In genomic region chr11:130675456-130675855, GRCh38 we compare ENCODE assay signal across 11 cellular contexts.
A peak's percentile ranks its signal among the peaks of the same experiment; 100 is the strongest.
DNase-seq lines count a peak whose midpoint lies in the region; ATAC-seq, FAIRE-seq and TF ChIP-seq lines count a peak whose summit lies in the region.
"Had no signal": no experiment of that assay in that cellular context is flagged by ENCODE, and none has a peak within 500 bp of the region (broad histone marks: within the 10 kb centered on the region; RNA-seq: fewer than 3 reads in every experiment).

No MANE protein-coding gene starts in this region.

- H2AFZ ChIP-seq in mesenchymal stem cell (ENCODE audit: low read depth, low read length) = no peak overlapping the region
- H2AFZ ChIP-seq in HepG2 (ENCODE audit: low read length) = no peak overlapping the region

- in situ Hi-C loops in transverse colon (cut with MboI; ENCODE audit: low pct_ligation_motif_present in 1 of 4, low pct_unique_long_range_greater_than_20kb in 1 of 4, low sequenced_read_pairs in 3 of 4) = no loop called here
- in situ Hi-C loops in HepG2 (cut with HindIII; ENCODE audit: extremely low pct_ligation_motif_present, low pct_unique_long_range_greater_than_20kb) = no loop called here

- no peaks in the 10 kb centered on the region for H4K20me1 ChIP-seq in HepG2 (ENCODE audit: insufficient read depth, low read length)

- H3K79me1 ChIP-seq in mesenchymal stem cell (replicated peaks; ENCODE audit: low read length, poor library complexity, severe bottlenecking) = no peaks in the 10 kb centered on the region

- POLR2A ChIA-PET in HepG2 (lab: Yijun Ruan, JAX) = no interaction called here

- peak overlapping the region; percentile 34 for H2AK5ac ChIP-seq in mesenchymal stem cell (ENCODE audit: low read length, severe bottlenecking)

- CTCF ChIA-PET in HepG2 (lab: Yijun Ruan, JAX; ENCODE audit: low intra/inter-chr PET ratio, low total read pairs) = no interaction called here

- H2BK15ac ChIP-seq in mesenchymal stem cell (ENCODE audit: low read depth, poor library complexity, severe bottlenecking) = peak overlapping the region; percentile 6

- no peak overlapping the region for H3K4me2 ChIP-seq in mesenchymal stem cell (ENCODE audit: low read length, poor library complexity, severe bottlenecking)
- H3K4me2 ChIP-seq in HepG2 (ENCODE audit: low read depth, low read length) = no peak overlapping the region

- H3K18ac ChIP-seq in mesenchymal stem cell (ENCODE audit: low read depth in 1 of 2, low read length in 2 of 2) = peak overlapping the region in 1 of 2 experiments; percentile 16

- TF ChIP-seq POLR2A in NB4 (IDR thresholded peaks at IDR 0.05; ENCODE audit: extremely low read depth, insufficient read length) = no peak
- TF ChIP-seq POLR2A in transverse colon (IDR thresholded peaks at IDR 0.05) = no peak
- TF ChIP-seq POLR2A in HepG2 (IDR thresholded peaks at IDR 0.05; ENCODE audit: insufficient read depth in 1 of 2, low read depth in 2 of 2, low read length in 2 of 2) = no peak

- TF ChIP-seq RAD21 in HepG2 (CRISPR knock-in tag; IDR thresholded peaks at IDR 0.05) = no peak

- peak overlapping the region in 1 of 2 experiments; percentile 37 for H3K23ac ChIP-seq in mesenchymal stem cell (ENCODE audit: low read length in 2 of 2)

- H3K4me3 ChIP-seq in NB4 (ENCODE audit: low read depth, low read length) (no peak overlapping the region), esophagus (ENCODE audit: low read depth in 1 of 2, low read length in 2 of 2) (no peak overlapping the region), mesenchymal stem cell (ENCODE audit: insufficient read depth in 1 of 2, low read depth in 1 of 2, low read length in 2 of 2) (peak overlapping the region in 1 of 2 experiments; percentile 43), transverse colon (no peak overlapping the region), HepG2 (replicated peaks in 1 of 3; ENCODE audit: insufficient read depth in 1 of 3, low read depth in 2 of 3, low read length in 3 of 3) (no peak overlapping the region)
- H3K4me3 ChIP-seq: ovary had no signal

- H3K4ac ChIP-seq in mesenchymal stem cell (ENCODE audit: low read depth in 1 of 2, low read length in 2 of 2) = peak overlapping the region; percentile 19 to 47

- DNase-seq in NB4 (ENCODE audit: low read depth) (peak; percentile 47), mesenchymal stem cell (peak; percentile 90), transverse colon (peak; percentile 14), HepG2 (ENCODE audit: low spot score) (no peak), epidermal melanocyte (ENCODE audit: insufficient read length, low spot score) (no peak)
- no peak for DNase-seq in activated effector memory CD4-positive, alpha-beta T cell treated with Interleukin-2 at 50 U/mL for 16 hours
- DNase-seq: activated naive CD4-positive, alpha-beta T cell treated with anti-CD3 and anti-CD28 coated beads, Interleukin-2, amount 10 ng/mL, durations not matched to agents 7 days and 5 days had no signal

- peak overlapping the region in 1 of 2 experiments; percentile 25 for H2BK12ac ChIP-seq in mesenchymal stem cell (ENCODE audit: low read length in 2 of 2)

- ATAC-seq in HepG2 = no peak
- ATAC-seq in GM21390 (IDR thresholded peaks at IDR 0.05; ENCODE audit: unreplicated experiment) = no peak

- H2BK5ac ChIP-seq in mesenchymal stem cell (ENCODE audit: low read depth, low read length, poor library complexity, severe bottlenecking) = no peak overlapping the region

- no peak for TF ChIP-seq EP300 in transverse colon (IDR thresholded peaks at IDR 0.05; ENCODE audit: low read depth)
- no peak for TF ChIP-seq EP300 in HepG2 (IDR thresholded peaks at IDR 0.05; ENCODE audit: low read depth in 2 of 2, low read length in 2 of 2)
- TF ChIP-seq EP300 in HepG2 (CRISPR knock-in tag; IDR thresholded peaks at IDR 0.05; ENCODE audit: borderline replicate concordance) = no peak

- no TSS peak for BruUV-seq in HepG2 (replicated peaks; lab: Mats Ljungman, UMichigan)

- H3K4me1 ChIP-seq in esophagus (ENCODE audit: control insufficient read depth in 2 of 2, insufficient read depth in 2 of 2, low read length in 1 of 2) (no peaks in the 10 kb centered on the region), mesenchymal stem cell (ENCODE audit: control insufficient read depth, insufficient read depth, low read depth, low read length) (peaks cover 28% of the 10 kb centered on the region), transverse colon (peaks cover 4 to 35% (median 9%) of the 10 kb centered on the region in 4 donors), HepG2 (ENCODE audit: insufficient read depth, low read length) (no peaks in the 10 kb centered on the region)

- H3K27ac ChIP-seq in esophagus (ENCODE audit: low read depth in 2 of 2, low read length in 1 of 2) = peak overlapping the region; percentile 19 to 49
- H3K27ac ChIP-seq in mesenchymal stem cell (ENCODE audit: low read length, poor library complexity, severe bottlenecking) = peak overlapping the region; percentile 53
- H3K27ac ChIP-seq in transverse colon = peak overlapping the region; percentile 50 to 77 (median 67)
- no peak overlapping the region for H3K27ac ChIP-seq in HepG2 (ENCODE audit: extremely low read length, insufficient read depth, low read length)
- H3K27ac ChIP-seq: ovary had no signal

- FAIRE-seq in HepG2 (lab: Jason Lieb, UNC) = no peak
- FAIRE-seq: frontal cortex had no signal

- TF ChIP-seq CTCF in NB4 (IDR thresholded peaks at IDR 0.05; ENCODE audit: low read depth, low read length) (no peak), transverse colon (IDR thresholded peaks at IDR 0.05) (no peak), HepG2 (CRISPR knock-in tag; IDR thresholded peaks at IDR 0.05) (no peak)

- WGBS in esophagus, 2 donors = 60 to 65% methylated on average over 10 of the region's 10 CpGs
- 15% methylated on average over 10 of the region's 10 CpGs for WGBS in mesenchymal stem cell
- 47 to 69% methylated on average over 2 to 10 of the region's 10 CpGs for WGBS in transverse colon (ENCODE audit: low coverage in 1 of 2), 2 donors
- 26% methylated on average over 10 of the region's 10 CpGs for WGBS in HepG2 (ENCODE audit: low lambda C conversion rate)

- peak overlapping the region; percentile 8 for H4K8ac ChIP-seq in mesenchymal stem cell (ENCODE audit: low read length)

- H3K27me3 ChIP-seq in esophagus (ENCODE audit: control insufficient read depth in 1 of 2, insufficient read depth in 2 of 2, low read length in 2 of 2) (no peaks in the 10 kb centered on the region), mesenchymal stem cell (ENCODE audit: control insufficient read depth in 1 of 2, insufficient read depth in 1 of 2, low read length in 2 of 2) (no peaks in the 10 kb centered on the region), transverse colon (no peaks in the 10 kb centered on the region), HepG2 (ENCODE audit: control insufficient read depth in 1 of 2, insufficient read depth in 2 of 2, low read length in 2 of 2) (peaks cover 0 to 4% of the 10 kb centered on the region in 2 experiments; a peak in 1 of 5 replicates)
- H3K27me3 ChIP-seq: ovary had no signal

- H3K36me3 ChIP-seq in esophagus (ENCODE audit: control insufficient read depth in 2 of 2, insufficient read depth in 2 of 2, low read length in 1 of 2) (no peaks in the 10 kb centered on the region), mesenchymal stem cell (ENCODE audit: control insufficient read depth in 1 of 2, insufficient read depth in 2 of 2, low read depth in 1 of 2, low read length in 2 of 2) (no peaks in the 10 kb centered on the region), transverse colon (no peaks in the 10 kb centered on the region), HepG2 (replicated peaks in 1 of 2; ENCODE audit: control insufficient read depth in 1 of 2, insufficient read depth in 2 of 2, low read length in 2 of 2) (no peaks in the 10 kb centered on the region)
- H3K36me3 ChIP-seq: ovary had no signal

- H3K14ac ChIP-seq in mesenchymal stem cell (ENCODE audit: low read length in 2 of 2) = no peak overlapping the region

- H3K79me2 ChIP-seq in HepG2 (ENCODE audit: insufficient read depth, low read length) = no peaks in the 10 kb centered on the region

- H4K91ac ChIP-seq in mesenchymal stem cell (ENCODE audit: low read length) = no peak overlapping the region

- H3K9me3 ChIP-seq in esophagus (ENCODE audit: control insufficient read depth in 2 of 2, insufficient read depth in 1 of 2, low read depth in 1 of 2, low read length in 1 of 2) (no peaks in the 10 kb centered on the region), mesenchymal stem cell (ENCODE audit: control insufficient read depth, low read length) (peaks cover 34% of the 10 kb centered on the region), transverse colon (peaks cover 12 to 16% of the 10 kb centered on the region in 2 donors), HepG2 (ENCODE audit: low read length) (peaks cover 12% of the 10 kb centered on the region; the same call in 1 of the 2 replicates)
- H3K9me3 ChIP-seq: ovary had no signal

- no peak overlapping the region for H2BK120ac ChIP-seq in mesenchymal stem cell (ENCODE audit: low read depth, low read length)

- H3K9ac ChIP-seq in mesenchymal stem cell (ENCODE audit: low read length) (peak overlapping the region; percentile 78), HepG2 (ENCODE audit: insufficient read depth, low read depth, low read length) (no peak overlapping the region)

- intact Hi-C loops in transverse colon (cut with DNase I; ENCODE audit: low total_unique reads) (no loop called here), HepG2 (cut with micrococcal nuclease; ENCODE audit: unreplicated experiment) (no loop called here)

TF ChIP-seq in HepG2, 621 proteins besides CTCF, POLR2A, EP300 and RAD21:
- TF ChIP-seq KDM1A (CRISPR knock-in tag; IDR thresholded peaks at IDR 0.05) = no peak
- TF ChIP-seq ZNF720 (CRISPR knock-in tag; IDR thresholded peaks at IDR 0.05) = no peak
- no peak for TF ChIP-seq NCOA1 (CRISPR knock-in tag; IDR thresholded peaks at IDR 0.05)
- TF ChIP-seq ZNF546 (CRISPR knock-in tag; conservative IDR thresholded peaks at IDR 0.05) = no peak
- no peak for TF ChIP-seq NCOR1 (IDR thresholded peaks at IDR 0.05; ENCODE audit: borderline replicate concordance, low read length)

Comparison
In these comparisons a context has a peak if more than half of its experiments do, and no peak if none do; other contexts are left out.
1. DNase-seq: peak in NB4 (single experiment), mesenchymal stem cell (single experiment) and transverse colon (single experiment); none in activated effector memory CD4-positive, alpha-beta T cell treated with Interleukin-2 at 50 U/mL for 16 hours (single experiment), HepG2 (single experiment) and epidermal melanocyte (single experiment).